In genomic region chr6:90294008-90294511, GRCh38 we compare ENCODE assay signal across 10 cellular contexts. TPM values are rescaled to one million over a fixed set of nuclear protein-coding genes. Genes with fewer than 3 reads are reported as not detected.
DNase-seq lines count a peak whose midpoint lies in the region; ATAC-seq, FAIRE-seq and TF ChIP-seq lines count a peak whose summit lies in the region.
"Had no signal": no experiment of that assay in that cellular context is flagged by ENCODE, and none has a peak within 500 bp of the region (broad histone marks: within the 10 kb centered on the region; RNA-seq: fewer than 3 reads in every experiment).

No MANE protein-coding gene starts in this region.

- H3K9me3 Mint-ChIP-seq in activated CD8-positive, alpha-beta memory T cell treated with anti-CD3 and anti-CD28 coated beads, Interleukin-2, amount 10 ng/mL, durations not matched to agents 7 days and 5 days (ENCODE audit: low read depth): no peaks in the 10 kb centered on the region

- peaks cover 9% of the 10 kb centered on the region for H3K4me1 ChIP-seq in endothelial cell of umbilical vein (ENCODE audit: control insufficient read depth, extremely low read depth, insufficient read depth, low read length)
- peaks cover 0 to 85% (median 31%) of the 10 kb centered on the region in 6 donors for H3K4me1 ChIP-seq in spleen

- no peak for TF ChIP-seq POLR2A in endothelial cell of umbilical vein (IDR thresholded peaks at IDR 0.05; ENCODE audit: low read depth, low read length)
- no peak for TF ChIP-seq POLR2A in spleen (IDR thresholded peaks at IDR 0.05)

- H3K27me3 ChIP-seq in endothelial cell of umbilical vein (ENCODE audit: control insufficient read depth in 2 of 2, insufficient read depth in 2 of 2, low read length in 2 of 2) (peaks cover 12 to 21% of the 10 kb centered on the region in 2 experiments), spleen (replicated peaks in 1 of 7) (peaks cover 0 to 52% (median 7%) of the 10 kb centered on the region in 7 donors)

- peak overlapping the region; percentile 84 for H3K4me3 Mint-ChIP-seq in activated CD8-positive, alpha-beta memory T cell treated with anti-CD3 and anti-CD28 coated beads, Interleukin-2, amount 10 ng/mL, durations not matched to agents 7 days and 5 days
- H3K4me3 Mint-ChIP-seq in T-helper 17 cell: peak overlapping the region; percentile 93

- H2AFZ ChIP-seq in endothelial cell of umbilical vein (ENCODE audit: low read depth, low read length): no peak overlapping the region

- no peaks in the 10 kb centered on the region for H4K20me1 ChIP-seq in endothelial cell of umbilical vein (replicated peaks; ENCODE audit: control insufficient read depth, extremely low read depth, insufficient read depth, low read length)

- H3K36me3 Mint-ChIP-seq in activated CD8-positive, alpha-beta memory T cell treated with anti-CD3 and anti-CD28 coated beads, Interleukin-2, amount 10 ng/mL, durations not matched to agents 7 days and 5 days: peaks cover 8% of the 10 kb centered on the region
- H3K36me3 Mint-ChIP-seq in T-helper 17 cell (ENCODE audit: low read depth): peaks cover 8% of the 10 kb centered on the region

- 76 to 83% (median 79%) methylated on average over 5 of the region's 5 CpGs for WGBS in spleen, 5 donors

- FAIRE-seq in endothelial cell of umbilical vein (lab: Jason Lieb, UNC): no peak

- H3K9me1 ChIP-seq in endothelial cell of umbilical vein (replicated peaks; ENCODE audit: control insufficient read depth, extremely low read depth, insufficient read depth, low read length): no peaks in the 10 kb centered on the region

- ATAC-seq in activated CD8-positive, alpha-beta memory T cell treated with anti-CD3 and anti-CD28 coated beads, Interleukin-2, amount 10 ng/mL, durations not matched to agents 7 days and 5 days: no peak
- ATAC-seq in T-helper 17 cell (no peak), HG03520 (IDR thresholded peaks at IDR 0.05; ENCODE audit: unreplicated experiment) (no peak)

- H3K27me3 Mint-ChIP-seq in activated CD8-positive, alpha-beta memory T cell treated with anti-CD3 and anti-CD28 coated beads, Interleukin-2, amount 10 ng/mL, durations not matched to agents 7 days and 5 days: peaks cover 44% of the 10 kb centered on the region
- no peaks in the 10 kb centered on the region for H3K27me3 Mint-ChIP-seq in T-helper 17 cell

- H3K79me2 ChIP-seq in endothelial cell of umbilical vein (ENCODE audit: control insufficient read depth, insufficient read depth, low read length): no peaks in the 10 kb centered on the region

- no peaks in the 10 kb centered on the region for H3K9me3 ChIP-seq in T-helper 17 cell (ENCODE audit: control insufficient read depth, low read length, poor library complexity, severe bottlenecking)
- H3K9me3 ChIP-seq in endothelial cell of umbilical vein (replicated peaks; ENCODE audit: control insufficient read depth, insufficient read depth, low read length): no peaks in the 10 kb centered on the region
- H3K9me3 ChIP-seq in spleen: no peaks in the 10 kb centered on the region

- peaks cover 29% of the 10 kb centered on the region for H3K4me1 Mint-ChIP-seq in activated CD8-positive, alpha-beta memory T cell treated with anti-CD3 and anti-CD28 coated beads, Interleukin-2, amount 10 ng/mL, durations not matched to agents 7 days and 5 days
- H3K4me1 Mint-ChIP-seq in T-helper 17 cell: peaks cover 20% of the 10 kb centered on the region

- no peak overlapping the region for H3K27ac ChIP-seq in endothelial cell of umbilical vein (ENCODE audit: insufficient read depth, low read depth, low read length)
- H3K27ac ChIP-seq in spleen: peak overlapping the region in 7 of 8 donors; percentile 82 to 96 (median 91)

- POLR2A ChIA-PET in endothelial cell of umbilical vein (lab: Charles Lee): no interaction called here

- H3K4me3 ChIP-seq in endothelial cell of umbilical vein (replicated peaks in 1 of 3; ENCODE audit: insufficient read depth in 1 of 3, low read depth in 1 of 3, low read length in 3 of 3) (no peak overlapping the region), spleen (peak overlapping the region in 6 of 8 donors; percentile 64 to 78 (median 72))

- TSS peak; percentile 23 for BruUV-seq in endothelial cell of umbilical vein (replicated peaks; lab: Mats Ljungman, UMichigan)

- CTCF ChIA-PET in activated CD8-positive, alpha-beta memory T cell treated with anti-CD3 and anti-CD28 coated beads, Interleukin-2, amount 10 ng/mL, durations not matched to agents 7 days and 5 days (lab: Charles Lee): interaction anchor here (1.1 to 15.2 kb wide), 4 partner anchors 99 to 354 kb away, joined by 5 to 258 read pairs (median 28); no protein-coding TSS in a partner anchor
- CTCF ChIA-PET in endothelial cell of umbilical vein (lab: Charles Lee): interaction anchor here (1.0 kb wide), 1 partner anchor 354 kb away, joined by 4 read pairs; no protein-coding TSS in a partner anchor

- H3K9ac ChIP-seq in endothelial cell of umbilical vein (replicated peaks; ENCODE audit: extremely low read depth, insufficient read depth, low read length): no peak overlapping the region

- peak overlapping the region; percentile 85 for H3K27ac Mint-ChIP-seq in activated CD8-positive, alpha-beta memory T cell treated with anti-CD3 and anti-CD28 coated beads, Interleukin-2, amount 10 ng/mL, durations not matched to agents 7 days and 5 days
- peak overlapping the region; percentile 89 for H3K27ac Mint-ChIP-seq in T-helper 17 cell

- no peak for DNase-seq in activated CD8-positive, alpha-beta memory T cell treated with anti-CD3 and anti-CD28 coated beads, Interleukin-2, amount 10 ng/mL, durations not matched to agents 7 days and 5 days
- no peak for DNase-seq in activated CD8-positive, alpha-beta memory T cell treated with anti-CD3 and anti-CD28 coated beads, Interleukin-2, amount 50 U/mL, for 4 hours
- DNase-seq in T-helper 17 cell (no peak), endothelial cell of umbilical vein (ENCODE audit: low read depth, low spot score) (no peak), spleen (no peak), glomerular visceral epithelial cell (ENCODE audit: extremely low spot score) (no peak), foreskin melanocyte (no peak)
- DNase-seq: GDM1, hippocampal formation had no signal

- TF ChIP-seq CTCF in endothelial cell of umbilical vein (IDR thresholded peaks at IDR 0.05; ENCODE audit: extremely low read depth in 1 of 2, insufficient read depth in 1 of 2, low read depth in 1 of 2, low read length in 2 of 2): no peak
- TF ChIP-seq CTCF in spleen (IDR thresholded peaks at IDR 0.05 in 8 of 11, conservative IDR thresholded peaks at IDR 0.05 in 3 of 11): no peak

- intact Hi-C loops in endothelial cell of umbilical vein (cut with micrococcal nuclease) (no loop called here), spleen (cut with DNase I; ENCODE audit: low total_unique reads) (loop anchor here (5.0 to 10.0 kb wide), 3 partner anchors 98 to 309 kb away; no protein-coding TSS in a partner anchor)

- H3K4me2 ChIP-seq in endothelial cell of umbilical vein (ENCODE audit: insufficient read depth, low read length): no peak overlapping the region

- dilution Hi-C loops in endothelial cell of umbilical vein (cut with MboI; ENCODE audit: extremely low pct_ligation_motif_present, low sequenced_read_pairs): no loop called here

- H3K36me3 ChIP-seq in endothelial cell of umbilical vein (ENCODE audit: control insufficient read depth in 2 of 2, extremely low read depth in 1 of 2, insufficient read depth in 2 of 2, low read length in 2 of 2) (no peaks in the 10 kb centered on the region), spleen (no peaks in the 10 kb centered on the region)

TF ChIP-seq in endothelial cell of umbilical vein, 7 proteins besides CTCF, POLR2A, EP300 and RAD21:
- TF ChIP-seq, protein P1, sequence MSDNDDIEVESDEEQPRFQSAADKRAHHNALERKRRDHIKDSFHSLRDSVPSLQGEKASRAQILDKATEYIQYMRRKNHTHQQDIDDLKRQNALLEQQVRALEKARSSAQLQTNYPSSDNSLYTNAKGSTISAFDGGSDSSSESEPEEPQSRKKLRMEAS (IDR thresholded peaks at IDR 0.05; ENCODE audit: insufficient read depth, insufficient read length): no peak
- TF ChIP-seq MYC (IDR thresholded peaks at IDR 0.05; ENCODE audit: low read depth, low read length) (no peak), FOS (IDR thresholded peaks at IDR 0.05; ENCODE audit: borderline replicate concordance, insufficient read depth, low read length) (no peak), EZH2 (IDR thresholded peaks at IDR 0.05; ENCODE audit: borderline replicate concordance, low read depth, low read length, severe bottlenecking) (no peak), GATA2 (IDR thresholded peaks at IDR 0.05; ENCODE audit: insufficient read depth, insufficient read length, low read depth, low read length) (no peak), JUN (IDR thresholded peaks at IDR 0.05; ENCODE audit: borderline replicate concordance, insufficient read depth, insufficient read length, low read depth) (no peak), POLR2AphosphoS5 (IDR thresholded peaks at IDR 0.05; ENCODE audit: insufficient read depth, low read depth, low read length) (no peak)

RNA-seq across cellular contexts. Expression of gene BACH2, which starts 2.6 kb away (rescaled TPM):
- total RNA-seq in activated CD8-positive, alpha-beta memory T cell treated with anti-CD3 and anti-CD28 coated beads, Interleukin-2, amount 10 ng/mL, durations not matched to agents 7 days and 5 days: 10 to 100 TPM; 21.5 to 22.6 TPM
- 10 to 100 TPM; 53.7 to 69.9 TPM for total RNA-seq in T-helper 17 cell
- 5.6 and 5.9 TPM in 2 replicates for total RNA-seq in endothelial cell of umbilical vein
- polyA plus RNA-seq in endothelial cell of umbilical vein: 1.1 and 1.7 TPM in 2 replicates
- 1.4 and 1.8 TPM in 2 replicates for polyA plus RNA-seq in endothelial cell of umbilical vein (2011; cell fraction: cytosol; rRNA removed)
- 2.2 and 3.3 TPM in 2 replicates for polyA plus RNA-seq in endothelial cell of umbilical vein (2011; cell fraction: nucleus; rRNA removed)
- polyA plus RNA-seq in endothelial cell of umbilical vein (2012): 1.2 and 1.7 TPM in 2 replicates
- polyA minus RNA-seq in endothelial cell of umbilical vein: 6.1 and 7.1 TPM in 2 replicates
- polyA minus RNA-seq in endothelial cell of umbilical vein (2011; cell fraction: cytosol; rRNA and poly(A)+ RNA removed): not detected
- polyA minus RNA-seq in endothelial cell of umbilical vein (2011; cell fraction: nucleus; rRNA and poly(A)+ RNA removed): 14.6 and 14.7 TPM in 2 replicates
- total RNA-seq in spleen: 10 to 100 TPM; 18.1 to 53.8 (median 44.1) TPM
- 1 to 10 TPM; 3.0 to 4.9 (median 3.4) TPM for polyA plus RNA-seq in spleen

Comparison
In these comparisons a context has a peak if more than half of its experiments do, and no peak if none do; other contexts are left out.
1. H3K4me3 ChIP-seq: peak in spleen (6 of 8); none in endothelial cell of umbilical vein (0 of 3).